ENCODE assay signal across 18 cellular contexts in the genomic region with DNA sequence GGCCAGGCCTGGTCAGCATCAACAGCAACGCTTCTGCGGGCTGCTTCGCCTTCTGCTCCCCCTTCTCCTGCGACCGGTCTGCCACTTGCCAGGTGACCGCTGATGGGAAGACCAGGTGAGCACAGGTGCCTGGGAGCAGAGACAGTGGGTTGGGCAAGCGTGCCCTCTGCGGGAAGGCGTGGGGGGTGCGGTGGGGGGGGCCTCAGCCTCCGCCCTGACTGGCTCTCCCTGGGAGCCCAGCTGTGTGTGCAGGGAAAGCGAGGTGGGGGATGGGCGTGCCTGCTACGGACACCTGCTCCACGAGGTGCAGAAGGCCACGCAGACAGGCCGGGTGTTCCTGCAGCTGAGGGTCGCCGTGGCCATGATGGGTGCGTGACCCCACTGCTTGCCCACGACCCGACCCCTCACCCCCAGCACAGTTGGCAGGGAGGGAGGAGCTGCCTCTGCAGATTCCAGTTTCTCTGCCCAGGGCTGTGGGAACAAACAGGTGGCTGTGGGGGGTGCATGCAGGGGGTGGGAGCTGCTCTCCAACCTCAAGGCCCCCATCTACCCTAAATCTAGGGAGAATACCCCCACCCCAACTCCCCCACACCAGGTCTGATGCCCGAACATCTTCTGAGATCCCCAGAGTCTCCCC. TPM values are rescaled to one million over a fixed set of nuclear protein-coding genes. Genes with fewer than 3 reads are reported as not detected.
A peak's percentile ranks its signal among the peaks of the same experiment; 100 is the strongest.
DNase-seq lines count a peak whose midpoint lies in the region; ATAC-seq and TF ChIP-seq lines count a peak whose summit lies in the region.
"Had no signal": no experiment of that assay in that cellular context is flagged by ENCODE, and none has a peak within 500 bp of the region (broad histone marks: within the 10 kb centered on the region; RNA-seq: fewer than 3 reads in every experiment).

No MANE protein-coding gene starts in this region.

- H3K4me3 Mint-ChIP-seq in activated CD8-positive, alpha-beta T cell treated with anti-CD3 and anti-CD28 coated beads for 36 hours: no peak overlapping the region
- H3K4me3 Mint-ChIP-seq: CD4-positive, CD25-positive, alpha-beta regulatory T cell had no signal

- no peak overlapping the region for H3K27ac Mint-ChIP-seq in activated CD8-positive, alpha-beta T cell treated with anti-CD3 and anti-CD28 coated beads for 36 hours
- H3K27ac Mint-ChIP-seq: CD4-positive, CD25-positive, alpha-beta regulatory T cell had no signal

- H3K27me3 Mint-ChIP-seq in activated CD8-positive, alpha-beta T cell treated with anti-CD3 and anti-CD28 coated beads for 36 hours: no peaks in the 10 kb centered on the region
- H3K27me3 Mint-ChIP-seq: CD4-positive, CD25-positive, alpha-beta regulatory T cell had no signal

- H3K36me3 Mint-ChIP-seq in activated CD8-positive, alpha-beta T cell treated with anti-CD3 and anti-CD28 coated beads for 36 hours (ENCODE audit: low read depth): no peaks in the 10 kb centered on the region
- H3K36me3 Mint-ChIP-seq: CD4-positive, CD25-positive, alpha-beta regulatory T cell had no signal

- CTCF ChIA-PET in activated CD8-positive, alpha-beta T cell treated with anti-CD3 and anti-CD28 coated beads for 36 hours (lab: Charles Lee): no interaction called here

- H3K9me3 Mint-ChIP-seq in activated CD8-positive, alpha-beta T cell treated with anti-CD3 and anti-CD28 coated beads for 36 hours: no peaks in the 10 kb centered on the region

- no peak for TF ChIP-seq CTCF in activated CD8-positive, alpha-beta T cell treated with anti-CD3 and anti-CD28 coated beads for 36 hours (IDR thresholded peaks at IDR 0.05)

- no peaks in the 10 kb centered on the region for H3K4me1 Mint-ChIP-seq in activated CD8-positive, alpha-beta T cell treated with anti-CD3 and anti-CD28 coated beads for 36 hours (ENCODE audit: low read depth)
- H3K4me1 Mint-ChIP-seq: CD4-positive, CD25-positive, alpha-beta regulatory T cell had no signal

- ATAC-seq in activated CD8-positive, alpha-beta T cell treated with anti-CD3 and anti-CD28 coated beads for 36 hours: no peak
- ATAC-seq: HCT116 had no signal

- DNase-seq in NCI-H748 (lab: John Stamatoyannopoulos, UW; ENCODE audit: unreplicated experiment) (peak; percentile 54), NCI-H748 treated with DMSO at 0.1 percent for 48 hours (lab: John Stamatoyannopoulos, UW) (no peak), NCI-H1417 treated with DMSO at 0.1 percent for 48 hours (lab: John Stamatoyannopoulos, UW) (peak; percentile 20), iPS-NIHi11 (ENCODE audit: low spot score) (peak; percentile 58)
- no peak for DNase-seq in activated CD8-positive, alpha-beta T cell treated with anti-CD3 and anti-CD28 coated beads for 36 hours
- no peak for DNase-seq in stimulated activated CD4-positive, alpha-beta T cell treated with anti-CD3 and anti-CD28 coated beads, Interleukin-2, amount 100 ng/mL, for 48 hours
- DNase-seq: AML-193; CD4-positive, CD25-positive, alpha-beta regulatory T cell; GF-D8; NCI-H1092; NCI-H187 treated with DMSO at 0.1 percent for 48 hours; NCI-H446; NK-92 treated with Interleukin-12 subunit alpha and Interleukin-12 subunit beta, amount 100 ng/mL, for 24 hours; OCI-M1; RPMI8226; SJCRH30 had no signal

- POLR2A ChIA-PET in activated CD8-positive, alpha-beta T cell treated with anti-CD3 and anti-CD28 coated beads for 36 hours (lab: Charles Lee): interaction anchor here (0.5 kb wide), 1 partner anchor 8 kb away, joined by 3 read pairs; the partner anchor contains the start of gene STAB1

- intact Hi-C loops in activated CD8-positive, alpha-beta T cell treated with anti-CD3 and anti-CD28 coated beads for 36 hours (cut with micrococcal nuclease): no loop called here

RNA-seq across cellular contexts. Expression of gene STAB1, which starts 8.8 kb away (rescaled TPM):
- total RNA-seq in activated CD8-positive, alpha-beta T cell treated with anti-CD3 and anti-CD28 coated beads for 36 hours: under 1 TPM; 0.09 to 0.20 TPM
- total RNA-seq: MCF 10A, SJCRH30 had no signal

RNA-seq across cellular contexts. Expression of gene NT5DC2, which starts 29.8 kb away (rescaled TPM):
- total RNA-seq in activated CD8-positive, alpha-beta T cell treated with anti-CD3 and anti-CD28 coated beads for 36 hours: 10 to 100 TPM; 53.8 to 61.7 TPM

RNA-seq across cellular contexts. Expression of gene UQCC5, which starts 32.5 kb away (rescaled TPM):
- total RNA-seq in activated CD8-positive, alpha-beta T cell treated with anti-CD3 and anti-CD28 coated beads for 36 hours: 10 to 100 TPM; 14.0 to 20.5 TPM

RNA-seq across cellular contexts. Expression of gene NISCH, which starts 48.5 kb away (rescaled TPM):
- total RNA-seq in activated CD8-positive, alpha-beta T cell treated with anti-CD3 and anti-CD28 coated beads for 36 hours: 10 to 100 TPM; 57.1 to 57.4 TPM

RNA-seq across cellular contexts. Expression of gene TNNC1, which starts 50.1 kb away (rescaled TPM):
- 1 to 10 TPM; 4.8 to 5.9 TPM for total RNA-seq in activated CD8-positive, alpha-beta T cell treated with anti-CD3 and anti-CD28 coated beads for 36 hours

Comparison
In these comparisons a context has a peak if more than half of its experiments do, and no peak if none do; other contexts are left out.
1. DNase-seq: peak in NCI-H748 (single experiment), NCI-H1417 treated with DMSO at 0.1 percent for 48 hours (single experiment) and iPS-NIHi11 (single experiment); none in NCI-H748 treated with DMSO at 0.1 percent for 48 hours (single experiment), activated CD8-positive, alpha-beta T cell treated with anti-CD3 and anti-CD28 coated beads for 36 hours (single experiment) and stimulated activated CD4-positive, alpha-beta T cell treated with anti-CD3 and anti-CD28 coated beads, Interleukin-2, amount 100 ng/mL, for 48 hours (0 of 2).